Comparison of ENCODE assay signal across 31 cellular contexts in the genomic region with DNA sequence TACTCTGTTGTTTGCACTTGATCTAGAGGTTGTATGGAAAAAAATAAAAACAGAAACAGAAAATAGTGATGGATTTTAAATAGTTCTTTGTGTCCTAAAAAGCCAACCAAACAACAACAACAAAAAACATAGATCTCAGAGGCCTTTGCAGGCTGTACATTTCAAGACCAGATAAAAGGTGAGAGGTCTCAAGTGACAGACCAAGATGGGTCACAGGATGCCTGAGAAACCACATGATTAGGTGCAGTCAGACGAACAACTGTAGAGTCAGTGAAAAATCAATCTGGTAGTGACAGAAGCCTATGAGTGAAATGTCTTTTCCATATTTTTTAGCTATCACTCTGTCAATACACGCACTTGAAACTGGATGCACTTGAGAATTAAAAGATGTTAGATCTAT.
"Had no signal": no experiment of that assay in that cellular context is flagged by ENCODE, and none has a peak within 500 bp of the region (broad histone marks: within the 10 kb centered on the region; RNA-seq: fewer than 3 reads in every experiment).

No MANE protein-coding gene starts in this region.

- H3K27me3 ChIP-seq: ascending aorta, breast epithelium, cardiac muscle cell, dorsolateral prefrontal cortex, esophagus muscularis mucosa, foreskin keratinocyte, gastrocnemius medialis, heart left ventricle had no signal

- H3K27ac Mint-ChIP-seq: activated B cell treated with CpG ODN at 0.5 μM for 24 hours; activated naive CD4-positive, alpha-beta T cell treated with anti-CD3 and anti-CD28 coated beads, Interleukin-2, amount 50 U/mL, for 72 hours; activated naive CD8-positive, alpha-beta T cell treated with anti-CD3 and anti-CD28 coated beads, Interleukin-2, amount 50 U/mL, for 24 hours; activated T-cell treated with anti-CD3 and anti-CD28 coated beads, Interleukin-2, amount 50 U/mL, for 24 hours; activated T-cell treated with anti-CD3 and anti-CD28 coated beads, Interleukin-2, amount 50 U/mL, for 72 hours; brain; dendritic cell treated with granulocyte-macrophage colony-stimulating factor and Interleukin-4, amounts not matched to agents 40 ng/mL and 50 ng/mL, for 4 days had no signal

- H3K4me3 Mint-ChIP-seq: activated B cell treated with CpG ODN at 0.5 μM for 24 hours; activated naive CD4-positive, alpha-beta T cell treated with anti-CD3 and anti-CD28 coated beads, Interleukin-2, amount 10 ng/mL, durations not matched to agents 7 days and 5 days; activated naive CD8-positive, alpha-beta T cell treated with anti-CD3 and anti-CD28 coated beads, Interleukin-2, amount 50 U/mL, for 24 hours; activated T-cell treated with anti-CD3 and anti-CD28 coated beads, Interleukin-2, amount 50 U/mL, for 24 hours; activated T-cell treated with anti-CD3 and anti-CD28 coated beads, Interleukin-2, amount 50 U/mL, for 72 hours; brain; dendritic cell treated with granulocyte-macrophage colony-stimulating factor and Interleukin-4, amounts not matched to agents 40 ng/mL and 50 ng/mL, for 4 days had no signal

- H3K36me3 ChIP-seq: ascending aorta, breast epithelium, cardiac muscle cell, esophagus muscularis mucosa, gastrocnemius medialis, heart left ventricle had no signal

- H3K4me3 ChIP-seq: ascending aorta, breast epithelium, cardiac muscle cell, coronary artery, dorsolateral prefrontal cortex, esophagus muscularis mucosa, gastrocnemius medialis, heart left ventricle had no signal

- H3K36me3 Mint-ChIP-seq: brain had no signal

- H3K9me3 ChIP-seq: ascending aorta, breast epithelium, esophagus muscularis mucosa, gastrocnemius medialis, heart left ventricle had no signal

- H3K27me3 Mint-ChIP-seq: activated B cell treated with CpG ODN at 0.5 μM for 24 hours; activated naive CD4-positive, alpha-beta T cell treated with anti-CD3 and anti-CD28 coated beads, Interleukin-2, amount 10 ng/mL, durations not matched to agents 7 days and 5 days; activated T-cell treated with anti-CD3 and anti-CD28 coated beads, Interleukin-2, amount 50 U/mL, for 24 hours; brain; dendritic cell treated with granulocyte-macrophage colony-stimulating factor and Interleukin-4, amounts not matched to agents 40 ng/mL and 50 ng/mL, for 4 days had no signal

- H3K4me1 Mint-ChIP-seq: brain had no signal

- H3K4me1 ChIP-seq: ascending aorta, breast epithelium, esophagus muscularis mucosa, foreskin keratinocyte, gastrocnemius medialis had no signal

- DNase-seq: activated B cell treated with CpG ODN at 0.5 μM for 24 hours; activated CD4-positive, alpha-beta T cell treated with anti-CD3 and anti-CD28 coated beads for 48 hours; activated CD4-positive, alpha-beta T cell treated with anti-CD3 and anti-CD28 coated beads, Interleukin-2, amount 50 U/mL, for 1 hour; activated CD4-positive, alpha-beta T cell treated with anti-CD3 and anti-CD28 coated beads, Interleukin-2, amount 50 U/mL, for 48 hours; activated CD8-positive, alpha-beta memory T cell treated with anti-CD3 and anti-CD28 coated beads, Interleukin-2, amount 50 U/mL, for 48 hours; activated gamma-delta T cell; activated naive CD4-positive, alpha-beta T cell; activated naive CD4-positive, alpha-beta T cell treated with anti-CD3 and anti-CD28 coated beads, Interleukin-2, amount 10 ng/mL, durations not matched to agents 7 days and 5 days; activated naive CD8-positive, alpha-beta T cell treated with anti-CD3 and anti-CD28 coated beads, Interleukin-2, amount 50 U/mL, for 24 hours; activated T-cell treated with anti-CD3 and anti-CD28 coated beads for 4 hours; activated T-cell treated with anti-CD3 and anti-CD28 coated beads, Interleukin-2, amount 50 U/mL, for 24 hours; activated T-cell treated with anti-CD3 and anti-CD28 coated beads, Interleukin-2, amount 50 U/mL, for 72 hours; central memory CD4-positive, alpha-beta T cell; dorsolateral prefrontal cortex; effector memory CD4-positive, alpha-beta T cell; erythroblast; foreskin keratinocyte; gastrocnemius medialis; glutamatergic neuron; heart left ventricle had no signal

- ATAC-seq: activated CD4-positive, CD25-positive, alpha-beta regulatory T cell treated with anti-CD3 and anti-CD28 coated beads, Interleukin-2, amount 50 U/mL, for 24 hours; activated naive CD4-positive, alpha-beta T cell treated with anti-CD3 and anti-CD28 coated beads, Interleukin-2, amount 50 U/mL, for 72 hours; activated naive CD8-positive, alpha-beta T cell treated with anti-CD3 and anti-CD28 coated beads, Interleukin-2, amount 50 U/mL, for 24 hours; activated T-cell treated with anti-CD3 and anti-CD28 coated beads, Interleukin-2, amount 50 U/mL, for 72 hours; foreskin keratinocyte; gastrocnemius medialis; heart left ventricle had no signal

- H3K9me3 Mint-ChIP-seq: activated naive CD8-positive, alpha-beta T cell treated with anti-CD3 and anti-CD28 coated beads, Interleukin-2, amount 50 U/mL, for 24 hours; activated T-cell treated with anti-CD3 and anti-CD28 coated beads, Interleukin-2, amount 50 U/mL, for 24 hours had no signal

- H3K27ac ChIP-seq: ascending aorta, breast epithelium, cardiac muscle cell, coronary artery, dorsolateral prefrontal cortex, esophagus muscularis mucosa, foreskin keratinocyte, gastrocnemius medialis, heart left ventricle, VCaP had no signal

- FAIRE-seq: TTC549 had no signal
